ENCODE assay signal across 8 cellular contexts in the genomic region with DNA sequence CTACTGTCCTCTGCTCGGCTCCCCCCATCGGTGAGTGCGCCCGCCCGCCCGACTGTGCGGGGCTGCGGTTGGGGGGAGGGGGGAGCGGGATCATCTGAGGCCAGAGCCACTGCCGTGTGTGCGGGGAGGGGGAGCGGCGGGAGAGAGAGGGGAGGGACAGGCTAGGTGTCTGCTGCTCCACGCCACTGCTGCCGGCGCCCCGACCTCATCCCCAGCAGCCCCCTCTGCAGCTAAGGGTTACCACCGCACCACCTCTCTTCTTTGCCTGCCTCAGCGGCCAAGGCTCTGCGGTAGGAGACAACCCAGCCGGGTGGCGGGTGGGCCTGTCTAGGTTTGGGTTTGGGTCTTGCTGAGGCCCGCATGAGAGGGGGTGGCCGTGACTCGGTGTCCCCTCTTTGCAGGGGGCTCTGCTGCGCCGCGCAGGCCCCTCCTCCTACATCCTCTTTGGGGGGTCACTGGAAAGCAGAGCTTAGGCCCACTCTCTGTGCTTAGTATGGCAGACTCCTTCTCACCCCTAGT. TPM values are rescaled to one million over a fixed set of nuclear protein-coding genes. Genes with fewer than 3 reads are reported as not detected.
DNase-seq lines count a peak whose midpoint lies in the region; ATAC-seq and TF ChIP-seq lines count a peak whose summit lies in the region.

No MANE protein-coding gene starts in this region.

- H3K4me3 Mint-ChIP-seq in activated T-cell treated with anti-CD3 and anti-CD28 coated beads, Interleukin-2, amount 50 U/mL, for 24 hours, result peak overlapping the region; percentile 85
- H3K4me3 Mint-ChIP-seq in memory B cell, result peak overlapping the region; percentile 96

- peaks cover 72% of the 10 kb centered on the region for H3K4me1 Mint-ChIP-seq in activated T-cell treated with anti-CD3 and anti-CD28 coated beads, Interleukin-2, amount 50 U/mL, for 24 hours (ENCODE audit: low read depth)
- peaks cover 41% of the 10 kb centered on the region for H3K4me1 Mint-ChIP-seq in memory B cell

- no peak for DNase-seq in activated T-cell treated with anti-CD3 and anti-CD28 coated beads, Interleukin-2, amount 50 U/mL, for 24 hours
- no peak for DNase-seq in activated T-cell treated with anti-CD3 and anti-CD28 coated beads, Interleukin-2, amount 50 U/mL, for 1 hour
- DNase-seq in T-helper 2 cell (peak in 3 of 5 experiments; percentile 17 to 40 (median 33)), dermis blood vessel endothelial cell (peak; percentile 8), memory B cell (ENCODE audit: low spot score in 2 of 2) (no peak), thyroid gland (peak; percentile 3 to 22), NCI-H446 (lab: John Stamatoyannopoulos, UW) (no peak)

- whole genome bisulfite sequencing in thyroid gland, 2 donors, result 0 to 5% methylated on average over 1 to 18 of the region's 28 CpGs

- peaks cover 22% of the 10 kb centered on the region for H3K36me3 Mint-ChIP-seq in activated T-cell treated with anti-CD3 and anti-CD28 coated beads, Interleukin-2, amount 50 U/mL, for 24 hours (ENCODE audit: low read depth)
- H3K36me3 Mint-ChIP-seq in memory B cell, result no peaks in the 10 kb centered on the region

- no peak for TF ChIP-seq CTCF in thyroid gland (IDR thresholded peaks at IDR 0.05)

- peak overlapping the region; percentile 91 to 94 (median 92) for H3K27ac ChIP-seq in thyroid gland

- H3K27ac Mint-ChIP-seq in activated T-cell treated with anti-CD3 and anti-CD28 coated beads, Interleukin-2, amount 50 U/mL, for 24 hours, result peak overlapping the region; percentile 83
- peak overlapping the region; percentile 24 for H3K27ac Mint-ChIP-seq in memory B cell

- H3K27me3 ChIP-seq in thyroid gland, result no peaks in the 10 kb centered on the region

- ATAC-seq in memory B cell (ENCODE audit: low read depth) (no peak), HG02938 (IDR thresholded peaks at IDR 0.05; ENCODE audit: unreplicated experiment) (no peak)

- H3K9me3 Mint-ChIP-seq in activated T-cell treated with anti-CD3 and anti-CD28 coated beads, Interleukin-2, amount 50 U/mL, for 24 hours, result no peaks in the 10 kb centered on the region
- H3K9me3 Mint-ChIP-seq in memory B cell, result no peaks in the 10 kb centered on the region

- peak overlapping the region; percentile 37 to 79 (median 53) for H3K4me3 ChIP-seq in thyroid gland (replicated peaks in 1 of 3)

- no peaks in the 10 kb centered on the region for H3K9me3 ChIP-seq in thyroid gland

- intact Hi-C loops in thyroid gland (cut with DNase I), result loop anchor here (5.0 kb wide), 1 partner anchor 34 kb away; no protein-coding TSS in a partner anchor

- TF ChIP-seq POLR2A in thyroid gland (IDR thresholded peaks at IDR 0.05), result no peak

- peaks cover 8% of the 10 kb centered on the region for H3K27me3 Mint-ChIP-seq in activated T-cell treated with anti-CD3 and anti-CD28 coated beads, Interleukin-2, amount 50 U/mL, for 24 hours
- no peaks in the 10 kb centered on the region for H3K27me3 Mint-ChIP-seq in memory B cell

- H3K36me3 ChIP-seq in thyroid gland, result no peaks in the 10 kb centered on the region

- H3K4me1 ChIP-seq in thyroid gland, result peaks cover 45 to 52% of the 10 kb centered on the region in 2 donors

RNA-seq across cellular contexts. Expression of a gene that starts 0.7 kb away (rescaled TPM):
- total RNA-seq in dermis blood vessel endothelial cell (7.8 and 8.7 TPM in 2 replicates), thyroid gland (10 to 100 TPM; 37.4 to 60.5 (median 44.7) TPM)

RNA-seq across cellular contexts. Expression of a gene that starts 12.5 kb away (rescaled TPM):
- total RNA-seq in dermis blood vessel endothelial cell (5.0 and 5.8 TPM in 2 replicates), thyroid gland (10 to 100 TPM; 25.1 to 41.3 (median 28.6) TPM)

Comparison
In these comparisons a context has a peak if more than half of its experiments do, and no peak if none do; other contexts are left out.
1. DNase-seq: peak in T-helper 2 cell (3 of 5), dermis blood vessel endothelial cell (single experiment) and thyroid gland (2 of 2); none in activated T-cell treated with anti-CD3 and anti-CD28 coated beads, Interleukin-2, amount 50 U/mL, for 24 hours (single experiment), activated T-cell treated with anti-CD3 and anti-CD28 coated beads, Interleukin-2, amount 50 U/mL, for 1 hour (single experiment), memory B cell (0 of 2) and NCI-H446 (0 of 2).